ENCODE assay signal across 2 cellular contexts in genomic region chr11:134730096-134730495, GRCh38.
TF ChIP-seq lines count a peak whose summit lies in the region.

No MANE protein-coding gene starts in this region.

TF ChIP-seq in GM23338, 12 proteins besides CTCF, POLR2A, EP300 and RAD21:
- no peak for TF ChIP-seq ZNF331 (CRISPR knock-in tag; IDR thresholded peaks at IDR 0.05; ENCODE audit: low read depth)
- TF ChIP-seq REST (IDR thresholded peaks at IDR 0.05; ENCODE audit: unreplicated experiment), result no peak
- TF ChIP-seq POLR2AphosphoS5 (IDR thresholded peaks at IDR 0.05; ENCODE audit: low read depth), result no peak
- TF ChIP-seq NANOG (IDR thresholded peaks at IDR 0.05; ENCODE audit: borderline replicate concordance), result no peak
- TF ChIP-seq STAT1 (IDR thresholded peaks at IDR 0.05; ENCODE audit: unreplicated experiment), result no peak
- no peak for TF ChIP-seq ZNF114 (CRISPR knock-in tag; IDR thresholded peaks at IDR 0.05)
- TF ChIP-seq JUNB (IDR thresholded peaks at IDR 0.05; ENCODE audit: unreplicated experiment), result no peak
- TF ChIP-seq, protein P1, sequence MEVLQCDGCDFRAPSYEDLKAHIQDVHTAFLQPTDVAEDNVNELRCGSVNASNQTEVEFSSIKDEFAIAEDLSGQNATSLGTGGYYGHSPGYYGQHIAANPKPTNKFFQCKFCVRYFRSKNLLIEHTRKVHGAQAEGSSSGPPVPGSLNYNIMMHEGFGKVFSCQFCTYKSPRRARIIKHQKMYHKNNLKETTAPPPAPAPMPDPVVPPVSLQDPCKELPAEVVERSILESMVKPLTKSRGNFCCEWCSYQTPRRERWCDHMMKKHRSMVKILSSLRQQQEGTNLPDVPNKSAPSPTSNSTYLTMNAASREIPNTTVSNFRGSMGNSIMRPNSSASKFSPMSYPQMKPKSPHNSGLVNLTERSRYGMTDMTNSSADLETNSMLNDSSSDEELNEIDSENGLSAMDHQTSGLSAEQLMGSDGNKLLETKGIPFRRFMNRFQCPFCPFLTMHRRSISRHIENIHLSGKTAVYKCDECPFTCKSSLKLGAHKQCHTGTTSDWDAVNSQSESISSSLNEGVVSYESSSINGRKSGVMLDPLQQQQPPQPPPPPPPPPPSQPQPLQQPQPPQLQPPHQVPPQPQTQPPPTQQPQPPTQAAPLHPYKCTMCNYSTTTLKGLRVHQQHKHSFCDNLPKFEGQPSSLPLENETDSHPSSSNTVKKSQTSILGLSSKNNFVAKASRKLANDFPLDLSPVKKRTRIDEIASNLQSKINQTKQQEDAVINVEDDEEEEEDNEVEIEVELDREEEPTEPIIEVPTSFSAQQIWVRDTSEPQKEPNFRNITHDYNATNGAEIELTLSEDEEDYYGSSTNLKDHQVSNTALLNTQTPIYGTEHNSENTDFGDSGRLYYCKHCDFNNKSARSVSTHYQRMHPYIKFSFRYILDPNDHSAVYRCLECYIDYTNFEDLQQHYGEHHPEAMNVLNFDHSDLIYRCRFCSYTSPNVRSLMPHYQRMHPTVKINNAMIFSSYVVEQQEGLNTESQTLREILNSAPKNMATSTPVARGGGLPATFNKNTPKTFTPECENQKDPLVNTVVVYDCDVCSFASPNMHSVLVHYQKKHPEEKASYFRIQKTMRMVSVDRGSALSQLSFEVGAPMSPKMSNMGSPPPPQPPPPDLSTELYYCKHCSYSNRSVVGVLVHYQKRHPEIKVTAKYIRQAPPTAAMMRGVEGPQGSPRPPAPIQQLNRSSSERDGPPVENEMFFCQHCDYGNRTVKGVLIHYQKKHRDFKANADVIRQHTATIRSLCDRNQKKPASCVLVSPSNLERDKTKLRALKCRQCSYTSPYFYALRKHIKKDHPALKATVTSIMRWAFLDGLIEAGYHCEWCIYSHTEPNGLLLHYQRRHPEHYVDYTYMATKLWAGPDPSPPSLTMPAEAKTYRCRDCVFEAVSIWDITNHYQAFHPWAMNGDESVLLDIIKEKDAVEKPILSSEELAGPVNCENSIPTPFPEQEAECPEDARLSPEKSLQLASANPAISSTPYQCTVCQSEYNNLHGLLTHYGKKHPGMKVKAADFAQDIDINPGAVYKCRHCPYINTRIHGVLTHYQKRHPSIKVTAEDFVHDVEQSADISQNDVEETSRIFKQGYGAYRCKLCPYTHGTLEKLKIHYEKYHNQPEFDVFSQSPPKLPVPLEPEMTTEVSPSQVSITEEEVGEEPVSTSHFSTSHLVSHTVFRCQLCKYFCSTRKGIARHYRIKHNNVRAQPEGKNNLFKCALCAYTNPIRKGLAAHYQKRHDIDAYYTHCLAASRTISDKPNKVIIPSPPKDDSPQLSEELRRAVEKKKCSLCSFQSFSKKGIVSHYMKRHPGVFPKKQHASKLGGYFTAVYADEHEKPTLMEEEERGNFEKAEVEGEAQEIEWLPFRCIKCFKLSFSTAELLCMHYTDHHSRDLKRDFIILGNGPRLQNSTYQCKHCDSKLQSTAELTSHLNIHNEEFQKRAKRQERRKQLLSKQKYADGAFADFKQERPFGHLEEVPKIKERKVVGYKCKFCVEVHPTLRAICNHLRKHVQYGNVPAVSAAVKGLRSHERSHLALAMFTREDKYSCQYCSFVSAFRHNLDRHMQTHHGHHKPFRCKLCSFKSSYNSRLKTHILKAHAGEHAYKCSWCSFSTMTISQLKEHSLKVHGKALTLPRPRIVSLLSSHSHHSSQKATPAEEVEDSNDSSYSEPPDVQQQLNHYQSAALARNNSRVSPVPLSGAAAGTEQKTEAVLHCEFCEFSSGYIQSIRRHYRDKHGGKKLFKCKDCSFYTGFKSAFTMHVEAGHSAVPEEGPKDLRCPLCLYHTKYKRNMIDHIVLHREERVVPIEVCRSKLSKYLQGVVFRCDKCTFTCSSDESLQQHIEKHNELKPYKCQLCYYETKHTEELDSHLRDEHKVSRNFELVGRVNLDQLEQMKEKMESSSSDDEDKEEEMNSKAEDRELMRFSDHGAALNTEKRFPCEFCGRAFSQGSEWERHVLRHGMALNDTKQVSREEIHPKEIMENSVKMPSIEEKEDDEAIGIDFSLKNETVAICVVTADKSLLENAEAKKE (CRISPR knock-in tag; IDR thresholded peaks at IDR 0.05), result no peak
- TF ChIP-seq ETS1 (IDR thresholded peaks at IDR 0.05), result no peak
- no peak for TF ChIP-seq CREB1 (CRISPR knock-in tag; IDR thresholded peaks at IDR 0.05; ENCODE audit: low read depth)
- TF ChIP-seq EZH2phosphoT487 (IDR thresholded peaks at IDR 0.05; ENCODE audit: unreplicated experiment), result no peak
- TF ChIP-seq EZH2 (IDR thresholded peaks at IDR 0.05; ENCODE audit: low read depth, unreplicated experiment), result no peak

TF ChIP-seq in H1, 55 proteins besides CTCF, POLR2A, EP300 and RAD21:
- TF ChIP-seq SP1 (IDR thresholded peaks at IDR 0.05; ENCODE audit: low read depth, low read length) (no peak), POLR2AphosphoS5 (IDR thresholded peaks at IDR 0.05; ENCODE audit: low read depth, low read length) (no peak), EGR1 (IDR thresholded peaks at IDR 0.05; ENCODE audit: borderline replicate concordance, low read depth, low read length) (no peak), CEBPB (IDR thresholded peaks at IDR 0.05; ENCODE audit: low read depth, low read length) (no peak), SP2 (IDR thresholded peaks at IDR 0.05; ENCODE audit: low read length) (no peak), BRCA1 (IDR thresholded peaks at IDR 0.05; ENCODE audit: low read depth, low read length) (no peak), RBBP5 (IDR thresholded peaks at IDR 0.05; ENCODE audit: borderline replicate concordance, low read depth, low read length) (no peak), POU5F1 (IDR thresholded peaks at IDR 0.05; ENCODE audit: low read depth, low read length) (no peak), RNF2 (IDR thresholded peaks at IDR 0.05; ENCODE audit: borderline replicate concordance, low read depth, low read length, missing control alignments, poor library complexity, severe bottlenecking) (no peak), NANOG (IDR thresholded peaks at IDR 0.05; ENCODE audit: insufficient read depth, low read depth, low read length, poor library complexity, severe bottlenecking) (no peak), FOSL1 (IDR thresholded peaks at IDR 0.05; ENCODE audit: insufficient read depth, low read depth, low read length) (no peak)
- TF ChIP-seq, protein P2, sequence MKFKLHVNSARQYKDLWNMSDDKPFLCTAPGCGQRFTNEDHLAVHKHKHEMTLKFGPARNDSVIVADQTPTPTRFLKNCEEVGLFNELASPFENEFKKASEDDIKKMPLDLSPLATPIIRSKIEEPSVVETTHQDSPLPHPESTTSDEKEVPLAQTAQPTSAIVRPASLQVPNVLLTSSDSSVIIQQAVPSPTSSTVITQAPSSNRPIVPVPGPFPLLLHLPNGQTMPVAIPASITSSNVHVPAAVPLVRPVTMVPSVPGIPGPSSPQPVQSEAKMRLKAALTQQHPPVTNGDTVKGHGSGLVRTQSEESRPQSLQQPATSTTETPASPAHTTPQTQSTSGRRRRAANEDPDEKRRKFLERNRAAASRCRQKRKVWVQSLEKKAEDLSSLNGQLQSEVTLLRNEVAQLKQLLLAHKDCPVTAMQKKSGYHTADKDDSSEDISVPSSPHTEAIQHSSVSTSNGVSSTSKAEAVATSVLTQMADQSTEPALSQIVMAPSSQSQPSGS (IDR thresholded peaks at IDR 0.05; ENCODE audit: low read length), result no peak
